In genomic region chr19:9431475-9431874, GRCh38 we compare ENCODE assay signal across 7 cellular contexts. TPM values are rescaled to one million over a fixed set of nuclear protein-coding genes. Genes with fewer than 3 reads are reported as not detected.
A peak's percentile ranks its signal among the peaks of the same experiment; 100 is the strongest.
DNase-seq lines count a peak whose midpoint lies in the region; ATAC-seq and TF ChIP-seq lines count a peak whose summit lies in the region.

No MANE protein-coding gene starts in this region.

- DNase-seq in GDM1 (lab: John Stamatoyannopoulos, UW) (peak; percentile 28), NB4 (ENCODE audit: low read depth) (peak; percentile 89), kidney tubule cell (ENCODE audit: low spot score) (peak; percentile 4), NCI-H2107 (lab: John Stamatoyannopoulos, UW) (no peak)

- peak; percentile 100 for TF ChIP-seq CTCF in NB4 (IDR thresholded peaks at IDR 0.05; ENCODE audit: low read depth, low read length)

- H3K36me3 Mint-ChIP-seq in activated T-helper 17 cell treated with anti-CD3 and anti-CD28 coated beads, Interleukin-2, amount 50 U/mL, for 72 hours (ENCODE audit: low read depth) = peaks cover 95% of the 10 kb centered on the region

- no peak overlapping the region for H3K4me3 ChIP-seq in NB4 (ENCODE audit: low read depth, low read length)

- no peak overlapping the region for H3K4me3 Mint-ChIP-seq in activated T-helper 17 cell treated with anti-CD3 and anti-CD28 coated beads, Interleukin-2, amount 50 U/mL, for 72 hours

- H3K4me1 Mint-ChIP-seq in activated T-helper 17 cell treated with anti-CD3 and anti-CD28 coated beads, Interleukin-2, amount 50 U/mL, for 72 hours = peaks cover 19% of the 10 kb centered on the region

- TF ChIP-seq POLR2A in NB4 (IDR thresholded peaks at IDR 0.05; ENCODE audit: extremely low read depth, insufficient read length) = no peak

- no peak overlapping the region for H3K27ac Mint-ChIP-seq in activated T-helper 17 cell treated with anti-CD3 and anti-CD28 coated beads, Interleukin-2, amount 50 U/mL, for 72 hours

- peak; percentile 30 for ATAC-seq in activated T-helper 17 cell treated with anti-CD3 and anti-CD28 coated beads, Interleukin-2, amount 50 U/mL, for 72 hours (replicated peaks)
- ATAC-seq in GM19452 (IDR thresholded peaks at IDR 0.05; ENCODE audit: unreplicated experiment) (no peak), HG02642 (IDR thresholded peaks at IDR 0.05; ENCODE audit: poor library complexity, unreplicated experiment) (no peak)

- no peaks in the 10 kb centered on the region for H3K27me3 Mint-ChIP-seq in activated T-helper 17 cell treated with anti-CD3 and anti-CD28 coated beads, Interleukin-2, amount 50 U/mL, for 72 hours

- H3K9me3 Mint-ChIP-seq in activated T-helper 17 cell treated with anti-CD3 and anti-CD28 coated beads, Interleukin-2, amount 50 U/mL, for 72 hours = no peaks in the 10 kb centered on the region

RNA-seq across cellular contexts. Expression of gene ZNF266, which starts 3.9 kb away (rescaled TPM):
- total RNA-seq in activated T-helper 17 cell treated with anti-CD3 and anti-CD28 coated beads, Interleukin-2, amount 50 U/mL, for 72 hours = 10 to 100 TPM; 24.7 to 26.1 TPM
